In the genomic region with DNA sequence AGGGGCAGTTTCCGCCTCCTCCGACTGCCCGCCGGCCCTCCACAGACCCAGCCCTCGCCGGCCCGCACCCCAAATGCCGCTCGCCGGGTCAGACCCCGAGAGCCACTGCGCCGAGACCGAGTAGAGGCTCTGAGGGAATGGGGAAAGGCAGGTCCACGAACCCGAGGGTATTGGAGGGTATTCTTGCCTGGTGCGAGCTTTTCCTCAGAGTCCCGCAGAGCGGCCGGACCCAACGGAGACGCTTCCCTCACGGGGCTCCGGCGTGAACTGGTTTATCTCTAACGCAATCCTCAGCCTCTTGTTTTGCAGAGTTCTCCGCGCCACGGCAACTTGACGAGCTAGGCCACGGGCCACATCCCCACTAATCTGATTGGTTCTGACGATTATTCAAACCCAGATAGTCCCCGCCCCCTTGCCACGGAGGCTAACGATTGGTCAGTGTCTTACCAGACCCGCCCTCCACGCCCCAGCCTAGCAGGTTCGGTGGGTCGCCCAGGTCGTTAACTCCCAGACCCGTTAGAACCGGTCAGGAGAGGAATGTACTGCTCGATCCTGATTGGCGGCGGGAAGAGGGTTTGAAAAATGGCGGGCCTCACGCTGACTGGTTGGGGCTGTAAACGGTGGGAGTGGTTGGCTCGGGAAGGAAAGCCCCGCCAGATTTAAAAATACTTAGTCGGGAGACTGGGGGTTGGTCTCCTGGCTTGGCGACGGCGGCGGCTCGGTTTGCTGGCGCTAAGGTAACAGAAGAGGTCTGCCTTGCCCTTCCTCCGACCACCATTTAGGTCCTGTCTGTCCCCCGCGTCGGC, we compare ENCODE assay signal across 8 cellular contexts. TPM values are rescaled to one million over a fixed set of nuclear protein-coding genes. Genes with fewer than 3 reads are reported as not detected.
A peak's percentile ranks its signal among the peaks of the same experiment; 100 is the strongest.
DNase-seq lines count a peak whose midpoint lies in the region; ATAC-seq, FAIRE-seq and TF ChIP-seq lines count a peak whose summit lies in the region.

A gene (minus strand): TSS at position 274 of the 806 bp plus-strand sequence. CDS start 709 bp downstream, outside the sequence.

- H3K4me3 ChIP-seq in OCI-LY3 (ENCODE audit: low read length) (peak within 1 kb of the TSS; percentile 91), mesodermal cell (ENCODE audit: extremely low read depth, insufficient read depth, low read length, poor library complexity, severe bottlenecking) (peak within 1 kb of the TSS; percentile 98)

- H4K20me1 ChIP-seq in OCI-LY3 (ENCODE audit: insufficient read depth, low read length): peaks cover 15% of the 10 kb centered on the region

- H3K9me3 ChIP-seq in OCI-LY3 (ENCODE audit: insufficient read depth, low read length) (no peaks in the 10 kb centered on the region), mesodermal cell (ENCODE audit: control insufficient read depth, low read length) (no peaks in the 10 kb centered on the region)

- peak within 1 kb of the TSS; percentile 90 for H3K27ac ChIP-seq in OCI-LY3 (ENCODE audit: low read length)
- H3K27ac ChIP-seq in mesodermal cell (ENCODE audit: low read depth, low read length, severe bottlenecking): peak within 1 kb of the TSS; percentile 99

- no peak for TF ChIP-seq CTCF in OCI-LY3 (IDR thresholded peaks at IDR 0.05; ENCODE audit: low read depth, low read length)

- peak within 1 kb of the TSS; percentile 93 for H3K4me2 ChIP-seq in OCI-LY3 (ENCODE audit: low read length)

- no peaks in the 10 kb centered on the region for H3K27me3 ChIP-seq in OCI-LY3 (ENCODE audit: low read depth, low read length)

- peaks cover 57% of the 10 kb centered on the region for H3K79me2 ChIP-seq in OCI-LY3 (ENCODE audit: low read length)

- FAIRE-seq in endometrium (lab: Jason Lieb, UNC): peak; percentile 99

- H3K4me1 ChIP-seq in OCI-LY3 (ENCODE audit: low read length) (peaks cover 25% of the 10 kb centered on the region), mesodermal cell (ENCODE audit: control insufficient read depth, insufficient read depth, low read length, poor library complexity, severe bottlenecking) (peaks cover 5% of the 10 kb centered on the region)

- DNase-seq in D341Med (ENCODE audit: low spot score): peak; percentile 96
- DNase-seq in HuH-7 (ENCODE audit: low spot score): peak; percentile 98
- peak; percentile 98 for DNase-seq in activated CD8-positive, alpha-beta memory T cell treated with anti-CD3 and anti-CD28 coated beads, Interleukin-2, amount 50 U/mL, for 48 hours
- peak; percentile 97 to 100 for DNase-seq in stimulated activated CD8-positive, alpha-beta memory T cell treated with anti-CD3 and anti-CD28 coated beads, Interleukin-15, amount 100 ng/mL, for 4 hours (ENCODE audit: low read depth in 2 of 2)

- peak within 1 kb of the TSS; percentile 100 for H3K9ac ChIP-seq in OCI-LY3 (ENCODE audit: low read length)

- peak within 1 kb of the TSS; percentile 59 for H2AFZ ChIP-seq in OCI-LY3 (ENCODE audit: low read depth, low read length)

- 0% methylated on average over 34 to 45 of the region's 61 CpGs for WGBS in mesodermal cell (ENCODE audit: insufficient coverage in 2 of 2), 2 experiments

- peaks cover 40% of the 10 kb centered on the region for H3K36me3 ChIP-seq in OCI-LY3 (replicated peaks; ENCODE audit: low read depth, low read length)
- peaks cover 32% of the 10 kb centered on the region for H3K36me3 ChIP-seq in mesodermal cell (ENCODE audit: control insufficient read depth, insufficient read depth, low read length)

- ATAC-seq in GM21515 (IDR thresholded peaks at IDR 0.05; ENCODE audit: unreplicated experiment): peak; percentile 94

RNA-seq across cellular contexts. Expression of the gene that starts here (rescaled TPM):
- 322 TPM for polyA plus RNA-seq in mesodermal cell (2013, experiment 1 of 2)
- 403 TPM for polyA plus RNA-seq in mesodermal cell (2013, experiment 2 of 2)

Comparison
In these comparisons a context has a peak if more than half of its experiments do, and no peak if none do; other contexts are left out.
1. Peak in every context shown above with its lines: DNase-seq, ATAC-seq, H3K4me3 ChIP-seq and H3K27ac ChIP-seq.